In the genomic region with DNA sequence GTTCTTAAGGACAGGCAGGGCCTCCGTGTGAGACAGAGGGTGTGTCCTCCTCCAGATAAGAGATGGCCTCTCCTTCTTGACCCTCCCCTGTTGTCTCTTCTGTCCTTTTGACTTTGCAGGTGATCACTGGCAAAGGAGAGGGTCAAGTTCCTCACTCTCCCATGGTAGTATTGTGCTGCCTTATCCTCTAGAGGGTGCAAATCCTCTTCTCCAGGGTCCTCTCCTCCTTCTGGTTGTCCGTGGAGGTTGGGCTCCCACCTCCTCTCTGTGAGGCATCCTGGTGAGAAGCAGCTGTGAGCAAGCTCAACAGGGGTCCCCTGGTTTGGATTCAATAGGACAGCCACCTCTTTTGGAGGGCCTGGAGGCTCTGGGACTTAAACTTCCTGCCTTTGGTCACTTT, we compare ENCODE assay signal across 10 cellular contexts. TPM values are rescaled to one million over a fixed set of nuclear protein-coding genes. Genes with fewer than 3 reads are reported as not detected.
DNase-seq lines count a peak whose midpoint lies in the region; ATAC-seq, FAIRE-seq and TF ChIP-seq lines count a peak whose summit lies in the region.
"Had no signal": no experiment of that assay in that cellular context is flagged by ENCODE, and none has a peak within 500 bp of the region (broad histone marks: within the 10 kb centered on the region; RNA-seq: fewer than 3 reads in every experiment).

No MANE protein-coding gene starts in this region.

- no peaks in the 10 kb centered on the region for H3K4me1 ChIP-seq in lung (ENCODE audit: control insufficient read depth in 2 of 2, insufficient read depth in 2 of 2, low read length in 2 of 2)
- H3K4me1 ChIP-seq: suprapubic skin had no signal

- TF ChIP-seq CTCF in GM06990 (IDR thresholded peaks at IDR 0.05; ENCODE audit: insufficient read depth, low read length, poor library complexity, severe bottlenecking) (peak; percentile 38), lung (IDR thresholded peaks at IDR 0.05; ENCODE audit: control extremely low read depth, extremely low read depth) (peak; percentile 1)

- H3K36me3 Mint-ChIP-seq in activated CD8-positive, alpha-beta T cell treated with anti-CD3 and anti-CD28 coated beads, Interleukin-2, amount 10 ng/mL, durations not matched to agents 7 days and 5 days (ENCODE audit: low read depth) = no peaks in the 10 kb centered on the region

- peaks cover 0 to 19% of the 10 kb centered on the region in 2 donors for H3K9me3 ChIP-seq in lung (ENCODE audit: control insufficient read depth in 2 of 2, insufficient read depth in 1 of 2, low read length in 1 of 2)
- H3K9me3 ChIP-seq: ovary, suprapubic skin had no signal

- H3K36me3 ChIP-seq in GM06990 (ENCODE audit: control insufficient read depth, insufficient read depth, low read length) (no peaks in the 10 kb centered on the region), lung (ENCODE audit: control insufficient read depth in 2 of 2, insufficient read depth in 2 of 2, low read length in 2 of 2) (no peaks in the 10 kb centered on the region)
- H3K36me3 ChIP-seq: ovary, suprapubic skin had no signal

- no peak overlapping the region for H3K4me3 Mint-ChIP-seq in activated CD8-positive, alpha-beta T cell treated with anti-CD3 and anti-CD28 coated beads, Interleukin-2, amount 10 ng/mL, durations not matched to agents 7 days and 5 days

- POLR2A ChIA-PET in activated CD8-positive, alpha-beta T cell treated with anti-CD3 and anti-CD28 coated beads, Interleukin-2, amount 10 ng/mL, durations not matched to agents 7 days and 5 days (lab: Charles Lee) = no interaction called here

- WGBS in lung, 2 donors = 0 to 9% methylated on average over 1 to 2 of the region's 2 CpGs

- H3K9me3 Mint-ChIP-seq in activated CD8-positive, alpha-beta T cell treated with anti-CD3 and anti-CD28 coated beads, Interleukin-2, amount 10 ng/mL, durations not matched to agents 7 days and 5 days (ENCODE audit: insufficient read depth) = no peaks in the 10 kb centered on the region

- FAIRE-seq in urothelium cell line (lab: Jason Lieb, UNC) = no peak

- CTCF ChIA-PET in activated CD8-positive, alpha-beta T cell treated with anti-CD3 and anti-CD28 coated beads, Interleukin-2, amount 10 ng/mL, durations not matched to agents 7 days and 5 days (lab: Charles Lee) = interaction anchor here (0.9 to 1.1 kb wide), 4 partner anchors 20 to 106 kb away, joined by 3 to 5 read pairs (median 3); no protein-coding TSS in a partner anchor

- H3K27ac ChIP-seq in lung (ENCODE audit: low read depth in 1 of 2, low read length in 1 of 2) = no peak overlapping the region
- H3K27ac ChIP-seq: ovary, suprapubic skin had no signal

- H3K4me3 ChIP-seq in GM06990 (replicated peaks; ENCODE audit: low read depth, low read length) = no peak overlapping the region
- H3K4me3 ChIP-seq in Jurkat, Clone E6-1 (ENCODE audit: low read length) = no peak overlapping the region
- H3K4me3 ChIP-seq in lung = no peak overlapping the region
- H3K4me3 ChIP-seq: ovary, suprapubic skin had no signal

- no peak overlapping the region for H3K27ac Mint-ChIP-seq in activated CD8-positive, alpha-beta T cell treated with anti-CD3 and anti-CD28 coated beads, Interleukin-2, amount 10 ng/mL, durations not matched to agents 7 days and 5 days

- no peaks in the 10 kb centered on the region for H3K27me3 Mint-ChIP-seq in activated CD8-positive, alpha-beta T cell treated with anti-CD3 and anti-CD28 coated beads, Interleukin-2, amount 10 ng/mL, durations not matched to agents 7 days and 5 days (ENCODE audit: low read depth)

- H3K27me3 ChIP-seq in GM06990 (replicated peaks; ENCODE audit: control insufficient read depth, insufficient read depth, low read length) (no peaks in the 10 kb centered on the region), lung (ENCODE audit: control insufficient read depth, insufficient read depth) (no peaks in the 10 kb centered on the region)
- H3K27me3 ChIP-seq: ovary, suprapubic skin had no signal

- ATAC-seq in activated CD8-positive, alpha-beta T cell treated with anti-CD3 and anti-CD28 coated beads, Interleukin-2, amount 10 ng/mL, durations not matched to agents 7 days and 5 days = peak; percentile 68
- ATAC-seq in lung (ENCODE audit: insufficient read depth, low FRiP score) = no peak

- H3K4me1 Mint-ChIP-seq in activated CD8-positive, alpha-beta T cell treated with anti-CD3 and anti-CD28 coated beads, Interleukin-2, amount 10 ng/mL, durations not matched to agents 7 days and 5 days (ENCODE audit: low read depth) = no peaks in the 10 kb centered on the region

- no peak for DNase-seq in GM06990 (ENCODE audit: extremely low read depth, insufficient read length)
- peak; percentile 32 for DNase-seq in Jurkat, Clone E6-1 (ENCODE audit: low read depth, low spot score)
- peak; percentile 27 for DNase-seq in activated CD8-positive, alpha-beta T cell treated with anti-CD3 and anti-CD28 coated beads, Interleukin-2, amount 10 ng/mL, durations not matched to agents 7 days and 5 days
- DNase-seq in lung (ENCODE audit: low spot score) = no peak
- no peak for DNase-seq in urothelium cell line (ENCODE audit: low spot score)
- no peak for DNase-seq in NCI-H1436 treated with DMSO at 0.1 percent for 48 hours (lab: John Stamatoyannopoulos, UW)
- DNase-seq in LoVo (ENCODE audit: low spot score) = no peak
- DNase-seq: ovary had no signal

RNA-seq across cellular contexts. Expression of gene ZNF182, which starts 44.8 kb away (rescaled TPM):
- polyA plus RNA-seq in Jurkat, Clone E6-1 (2012; ENCODE audit: insufficient read depth, insufficient read length) = 0.84 TPM
- 10 to 100 TPM in 1 of 2 experiments, 1 to 10 TPM in 1; 9.0 to 10.2 TPM for total RNA-seq in activated CD8-positive, alpha-beta T cell treated with anti-CD3 and anti-CD28 coated beads, Interleukin-2, amount 10 ng/mL, durations not matched to agents 7 days and 5 days
- total RNA-seq in lung = 1 to 10 TPM; 4.7 to 9.5 TPM
- 1 to 10 TPM; 2.7 to 2.9 TPM for polyA plus RNA-seq in lung

RNA-seq across cellular contexts. Expression of gene SPACA5, which starts 47.8 kb away (rescaled TPM):
- polyA plus RNA-seq in Jurkat, Clone E6-1 (2012; ENCODE audit: insufficient read depth, insufficient read length) = not detected
- total RNA-seq in activated CD8-positive, alpha-beta T cell treated with anti-CD3 and anti-CD28 coated beads, Interleukin-2, amount 10 ng/mL, durations not matched to agents 7 days and 5 days = not detected
- not detected for total RNA-seq in lung
- not detected for polyA plus RNA-seq in lung
- total RNA-seq: LHCN-M2, ovary, suprapubic skin had no signal

Comparison
In these comparisons a context has a peak if more than half of its experiments do, and no peak if none do; other contexts are left out.
1. DNase-seq: peak in Jurkat, Clone E6-1 (single experiment) and activated CD8-positive, alpha-beta T cell treated with anti-CD3 and anti-CD28 coated beads, Interleukin-2, amount 10 ng/mL, durations not matched to agents 7 days and 5 days (single experiment); none in GM06990 (single experiment), lung (single experiment), urothelium cell line (single experiment), NCI-H1436 treated with DMSO at 0.1 percent for 48 hours (single experiment) and LoVo (single experiment).